In the genomic region with DNA sequence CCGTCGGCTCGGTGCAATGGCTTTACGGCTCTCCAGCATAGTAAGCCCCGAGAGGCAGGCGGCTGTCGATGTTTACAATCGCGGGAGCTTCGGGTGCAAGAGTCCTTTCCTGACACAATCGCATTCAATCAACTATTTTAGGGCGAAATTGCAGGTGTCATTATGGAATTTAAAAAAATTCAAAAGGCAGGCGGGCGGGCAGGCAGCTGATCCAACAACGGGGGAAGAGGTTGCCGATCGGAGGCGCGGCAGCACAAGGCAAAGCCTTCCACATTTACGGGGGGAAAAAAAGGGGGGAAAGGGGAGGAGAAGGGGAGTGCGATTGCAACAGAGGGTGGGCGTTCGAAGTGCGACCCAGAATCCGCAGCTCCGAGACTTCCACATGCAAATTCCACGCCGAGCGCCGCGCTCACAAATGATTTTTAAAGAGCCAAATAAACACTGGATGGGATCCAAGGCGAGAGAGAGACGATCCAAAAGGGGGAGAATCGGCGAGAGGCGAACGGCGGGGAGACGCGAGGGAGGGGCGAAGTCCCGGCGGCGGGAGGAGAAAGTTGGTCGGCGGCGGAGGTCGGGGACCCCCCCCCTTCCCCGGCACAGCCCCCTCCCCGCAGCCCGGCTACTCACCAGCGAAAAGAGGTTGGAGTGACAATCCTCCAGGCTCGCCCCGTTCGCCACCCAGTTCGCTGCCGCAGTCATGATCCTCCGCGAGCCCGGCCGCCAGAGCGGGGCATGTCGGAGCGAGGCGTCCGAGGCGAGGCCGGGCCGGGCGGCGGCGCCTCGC, we compare ENCODE assay signal across 7 cellular contexts.
DNase-seq lines count a peak whose midpoint lies in the region; ATAC-seq lines count a peak whose summit lies in the region.

No MANE protein-coding gene starts in this region.

- peak; percentile 40 for ATAC-seq in GM18498 (IDR thresholded peaks at IDR 0.05; ENCODE audit: unreplicated experiment)
- ATAC-seq in HG02884 (IDR thresholded peaks at IDR 0.05; ENCODE audit: unreplicated experiment), result peak; percentile 12

- DNase-seq in NCI-H2029 treated with DMSO at 0.1 percent for 48 hours (lab: John Stamatoyannopoulos, UW) (peak; percentile 54), iris pigment epithelial cell (ENCODE audit: low read depth) (peak; percentile 78)
- peak in 3 of 4 experiments; percentile 20 to 59 (median 43) for DNase-seq in activated CD4-positive, CD25-positive, alpha-beta regulatory T cell (lab: John Stamatoyannopoulos, UW)
- peak; percentile 68 for DNase-seq in central memory CD4-positive, alpha-beta T cell
- peak; percentile 24 to 38 for DNase-seq in stimulated activated CD4-positive, alpha-beta T cell treated with anti-CD3 and anti-CD28 coated beads, Interleukin-12 subunit alpha, Interleukin-12 subunit beta, amount 100 ng/mL, for 24 hours (ENCODE audit: low read depth in 2 of 2)

Comparison
In these comparisons a context has a peak if more than half of its experiments do, and no peak if none do; other contexts are left out.
1. Peak in every context shown above with its lines: DNase-seq and ATAC-seq.